ENCODE assay signal across 1 cellular context in the genomic region with DNA sequence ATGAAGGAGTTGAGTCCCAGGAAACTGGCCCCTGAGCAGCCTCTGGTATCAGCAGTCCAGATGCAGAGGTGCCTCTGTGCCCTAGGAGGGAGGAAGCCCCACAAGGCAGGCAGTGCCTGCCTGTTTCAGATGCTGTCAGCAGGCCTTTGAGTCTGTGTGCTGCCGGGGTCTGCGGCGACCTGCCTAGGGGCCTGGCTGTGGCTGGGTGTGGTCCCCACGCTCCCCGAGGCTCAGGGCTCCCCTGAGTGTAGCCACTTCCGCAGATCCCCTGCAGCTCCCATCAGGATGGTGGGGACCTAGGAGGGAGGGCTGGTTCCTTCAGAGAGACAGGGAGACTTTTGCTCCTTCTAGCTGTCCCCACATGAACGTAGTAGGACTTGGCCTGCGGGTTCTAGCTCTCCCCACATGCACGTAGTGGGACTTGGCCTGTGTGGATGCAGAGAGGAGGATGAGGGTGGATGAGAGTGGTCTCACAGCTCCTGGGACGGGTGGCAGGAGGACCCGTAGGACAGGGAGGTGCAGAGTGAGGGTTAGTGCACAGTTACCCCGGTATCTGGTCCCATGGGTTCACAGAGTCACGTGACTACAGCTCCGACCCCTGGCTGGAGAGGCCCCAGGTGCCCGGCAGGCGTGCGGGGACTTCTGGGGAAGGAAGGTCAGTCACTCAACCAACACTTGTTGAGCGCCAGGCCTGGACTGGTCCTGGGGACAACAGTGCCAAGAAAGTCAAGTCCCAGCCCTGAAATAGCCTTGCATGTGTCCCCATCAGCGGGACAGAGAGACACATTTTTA.
A peak's percentile ranks its signal among the peaks of the same experiment; 100 is the strongest.
TF ChIP-seq lines count a peak whose summit lies in the region.

No MANE protein-coding gene starts in this region.

TF ChIP-seq in HepG2, 621 proteins besides CTCF, POLR2A, EP300 and RAD21 (continued from another document):
- TF ChIP-seq USF2 (IDR thresholded peaks at IDR 0.05; ENCODE audit: low read depth, low read length): peak; percentile 68
- no peak for TF ChIP-seq USF2 (CRISPR knock-in tag; IDR thresholded peaks at IDR 0.05; ENCODE audit: borderline replicate concordance)
- TF ChIP-seq GZF1 (CRISPR knock-in tag; IDR thresholded peaks at IDR 0.05): no peak
- TF ChIP-seq NCOA2 (CRISPR knock-in tag; IDR thresholded peaks at IDR 0.05): no peak
- TF ChIP-seq ZNF841 (CRISPR knock-in tag; IDR thresholded peaks at IDR 0.05; ENCODE audit: borderline replicate concordance): no peak
- TF ChIP-seq PAX8 (CRISPR knock-in tag; IDR thresholded peaks at IDR 0.05; ENCODE audit: borderline replicate concordance): no peak
- TF ChIP-seq, protein P1, sequence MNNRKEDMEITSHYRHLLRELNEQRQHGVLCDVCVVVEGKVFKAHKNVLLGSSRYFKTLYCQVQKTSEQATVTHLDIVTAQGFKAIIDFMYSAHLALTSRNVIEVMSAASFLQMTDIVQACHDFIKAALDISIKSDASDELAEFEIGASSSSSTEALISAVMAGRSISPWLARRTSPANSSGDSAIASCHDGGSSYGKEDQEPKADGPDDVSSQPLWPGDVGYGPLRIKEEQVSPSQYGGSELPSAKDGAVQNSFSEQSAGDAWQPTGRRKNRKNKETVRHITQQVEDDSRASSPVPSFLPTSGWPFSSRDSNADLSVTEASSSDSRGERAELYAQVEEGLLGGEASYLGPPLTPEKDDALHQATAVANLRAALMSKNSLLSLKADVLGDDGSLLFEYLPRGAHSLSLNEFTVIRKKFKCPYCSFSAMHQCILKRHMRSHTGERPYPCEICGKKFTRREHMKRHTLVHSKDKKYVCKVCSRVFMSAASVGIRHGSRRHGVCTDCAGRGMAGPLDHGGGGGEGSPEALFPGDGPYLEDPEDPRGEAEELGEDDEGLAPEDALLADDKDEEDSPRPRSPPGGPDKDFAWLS (CRISPR knock-in tag; IDR thresholded peaks at IDR 0.05; ENCODE audit: borderline replicate concordance): no peak
- no peak for TF ChIP-seq ZSCAN22 (CRISPR knock-in tag; IDR thresholded peaks at IDR 0.05)
- no peak for TF ChIP-seq ZNF143 (CRISPR knock-in tag; IDR thresholded peaks at IDR 0.05)
- no peak for TF ChIP-seq IKZF4 (CRISPR knock-in tag; IDR thresholded peaks at IDR 0.05; ENCODE audit: borderline replicate concordance, low read depth, not compliant biosample characterization)
- TF ChIP-seq FLYWCH1 (CRISPR knock-in tag; IDR thresholded peaks at IDR 0.05): no peak
- no peak for TF ChIP-seq IRF1 (CRISPR knock-in tag; IDR thresholded peaks at IDR 0.05; ENCODE audit: low read depth)
